In genomic region chr2:216477283-216478035, GRCh38 we compare ENCODE assay signal across 1 cellular context.
TF ChIP-seq lines count a peak whose summit lies in the region.

No MANE protein-coding gene starts in this region.

TF ChIP-seq in K562, 482 proteins besides CTCF, POLR2A, EP300 and RAD21:
- TF ChIP-seq MAFK (IDR thresholded peaks at IDR 0.05; ENCODE audit: low read length) (0 out of 2 replicates have a peak, but pooled peaks have one; percentile 4), ZNF316 (IDR thresholded peaks at IDR 0.05) (0 out of 2 replicates have a peak, but pooled peaks have one; percentile 8), CBFA2T3 (IDR thresholded peaks at IDR 0.05) (peak; percentile 59), PHB2 (IDR thresholded peaks at IDR 0.05; ENCODE audit: low read depth) (no peak), FOXJ3 (CRISPR knock-in tag; IDR thresholded peaks at IDR 0.05) (no peak), ARID1B (IDR thresholded peaks at IDR 0.05) (peak; percentile 61; the same call in 1 of the 2 replicates), PBX2 (CRISPR knock-in tag; IDR thresholded peaks at IDR 0.05; ENCODE audit: low read depth) (no peak), PBX2 (tag; conservative IDR thresholded peaks at IDR 0.05; ENCODE audit: low read depth) (no peak), SMARCE1 (IDR thresholded peaks at IDR 0.05) (peak; percentile 50; the same call in 1 of the 2 replicates), ZNF780A (CRISPR knock-in tag; IDR thresholded peaks at IDR 0.05) (no peak), FOSL1 (tag; conservative IDR thresholded peaks at IDR 0.05) (peak; percentile 56)
- TF ChIP-seq, protein P1, sequence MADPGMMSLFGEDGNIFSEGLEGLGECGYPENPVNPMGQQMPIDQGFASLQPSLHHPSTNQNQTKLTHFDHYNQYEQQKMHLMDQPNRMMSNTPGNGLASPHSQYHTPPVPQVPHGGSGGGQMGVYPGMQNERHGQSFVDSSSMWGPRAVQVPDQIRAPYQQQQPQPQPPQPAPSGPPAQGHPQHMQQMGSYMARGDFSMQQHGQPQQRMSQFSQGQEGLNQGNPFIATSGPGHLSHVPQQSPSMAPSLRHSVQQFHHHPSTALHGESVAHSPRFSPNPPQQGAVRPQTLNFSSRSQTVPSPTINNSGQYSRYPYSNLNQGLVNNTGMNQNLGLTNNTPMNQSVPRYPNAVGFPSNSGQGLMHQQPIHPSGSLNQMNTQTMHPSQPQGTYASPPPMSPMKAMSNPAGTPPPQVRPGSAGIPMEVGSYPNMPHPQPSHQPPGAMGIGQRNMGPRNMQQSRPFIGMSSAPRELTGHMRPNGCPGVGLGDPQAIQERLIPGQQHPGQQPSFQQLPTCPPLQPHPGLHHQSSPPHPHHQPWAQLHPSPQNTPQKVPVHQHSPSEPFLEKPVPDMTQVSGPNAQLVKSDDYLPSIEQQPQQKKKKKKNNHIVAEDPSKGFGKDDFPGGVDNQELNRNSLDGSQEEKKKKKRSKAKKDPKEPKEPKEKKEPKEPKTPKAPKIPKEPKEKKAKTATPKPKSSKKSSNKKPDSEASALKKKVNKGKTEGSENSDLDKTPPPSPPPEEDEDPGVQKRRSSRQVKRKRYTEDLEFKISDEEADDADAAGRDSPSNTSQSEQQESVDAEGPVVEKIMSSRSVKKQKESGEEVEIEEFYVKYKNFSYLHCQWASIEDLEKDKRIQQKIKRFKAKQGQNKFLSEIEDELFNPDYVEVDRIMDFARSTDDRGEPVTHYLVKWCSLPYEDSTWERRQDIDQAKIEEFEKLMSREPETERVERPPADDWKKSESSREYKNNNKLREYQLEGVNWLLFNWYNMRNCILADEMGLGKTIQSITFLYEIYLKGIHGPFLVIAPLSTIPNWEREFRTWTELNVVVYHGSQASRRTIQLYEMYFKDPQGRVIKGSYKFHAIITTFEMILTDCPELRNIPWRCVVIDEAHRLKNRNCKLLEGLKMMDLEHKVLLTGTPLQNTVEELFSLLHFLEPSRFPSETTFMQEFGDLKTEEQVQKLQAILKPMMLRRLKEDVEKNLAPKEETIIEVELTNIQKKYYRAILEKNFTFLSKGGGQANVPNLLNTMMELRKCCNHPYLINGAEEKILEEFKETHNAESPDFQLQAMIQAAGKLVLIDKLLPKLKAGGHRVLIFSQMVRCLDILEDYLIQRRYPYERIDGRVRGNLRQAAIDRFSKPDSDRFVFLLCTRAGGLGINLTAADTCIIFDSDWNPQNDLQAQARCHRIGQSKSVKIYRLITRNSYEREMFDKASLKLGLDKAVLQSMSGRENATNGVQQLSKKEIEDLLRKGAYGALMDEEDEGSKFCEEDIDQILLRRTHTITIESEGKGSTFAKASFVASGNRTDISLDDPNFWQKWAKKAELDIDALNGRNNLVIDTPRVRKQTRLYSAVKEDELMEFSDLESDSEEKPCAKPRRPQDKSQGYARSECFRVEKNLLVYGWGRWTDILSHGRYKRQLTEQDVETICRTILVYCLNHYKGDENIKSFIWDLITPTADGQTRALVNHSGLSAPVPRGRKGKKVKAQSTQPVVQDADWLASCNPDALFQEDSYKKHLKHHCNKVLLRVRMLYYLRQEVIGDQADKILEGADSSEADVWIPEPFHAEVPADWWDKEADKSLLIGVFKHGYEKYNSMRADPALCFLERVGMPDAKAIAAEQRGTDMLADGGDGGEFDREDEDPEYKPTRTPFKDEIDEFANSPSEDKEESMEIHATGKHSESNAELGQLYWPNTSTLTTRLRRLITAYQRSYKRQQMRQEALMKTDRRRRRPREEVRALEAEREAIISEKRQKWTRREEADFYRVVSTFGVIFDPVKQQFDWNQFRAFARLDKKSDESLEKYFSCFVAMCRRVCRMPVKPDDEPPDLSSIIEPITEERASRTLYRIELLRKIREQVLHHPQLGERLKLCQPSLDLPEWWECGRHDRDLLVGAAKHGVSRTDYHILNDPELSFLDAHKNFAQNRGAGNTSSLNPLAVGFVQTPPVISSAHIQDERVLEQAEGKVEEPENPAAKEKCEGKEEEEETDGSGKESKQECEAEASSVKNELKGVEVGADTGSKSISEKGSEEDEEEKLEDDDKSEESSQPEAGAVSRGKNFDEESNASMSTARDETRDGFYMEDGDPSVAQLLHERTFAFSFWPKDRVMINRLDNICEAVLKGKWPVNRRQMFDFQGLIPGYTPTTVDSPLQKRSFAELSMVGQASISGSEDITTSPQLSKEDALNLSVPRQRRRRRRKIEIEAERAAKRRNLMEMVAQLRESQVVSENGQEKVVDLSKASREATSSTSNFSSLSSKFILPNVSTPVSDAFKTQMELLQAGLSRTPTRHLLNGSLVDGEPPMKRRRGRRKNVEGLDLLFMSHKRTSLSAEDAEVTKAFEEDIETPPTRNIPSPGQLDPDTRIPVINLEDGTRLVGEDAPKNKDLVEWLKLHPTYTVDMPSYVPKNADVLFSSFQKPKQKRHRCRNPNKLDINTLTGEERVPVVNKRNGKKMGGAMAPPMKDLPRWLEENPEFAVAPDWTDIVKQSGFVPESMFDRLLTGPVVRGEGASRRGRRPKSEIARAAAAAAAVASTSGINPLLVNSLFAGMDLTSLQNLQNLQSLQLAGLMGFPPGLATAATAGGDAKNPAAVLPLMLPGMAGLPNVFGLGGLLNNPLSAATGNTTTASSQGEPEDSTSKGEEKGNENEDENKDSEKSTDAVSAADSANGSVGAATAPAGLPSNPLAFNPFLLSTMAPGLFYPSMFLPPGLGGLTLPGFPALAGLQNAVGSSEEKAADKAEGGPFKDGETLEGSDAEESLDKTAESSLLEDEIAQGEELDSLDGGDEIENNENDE (IDR thresholded peaks at IDR 0.05; ENCODE audit: low read depth, low read length), result no peak
TF ChIP-seq in K562: peak in this region for 6.
